In the genomic region with DNA sequence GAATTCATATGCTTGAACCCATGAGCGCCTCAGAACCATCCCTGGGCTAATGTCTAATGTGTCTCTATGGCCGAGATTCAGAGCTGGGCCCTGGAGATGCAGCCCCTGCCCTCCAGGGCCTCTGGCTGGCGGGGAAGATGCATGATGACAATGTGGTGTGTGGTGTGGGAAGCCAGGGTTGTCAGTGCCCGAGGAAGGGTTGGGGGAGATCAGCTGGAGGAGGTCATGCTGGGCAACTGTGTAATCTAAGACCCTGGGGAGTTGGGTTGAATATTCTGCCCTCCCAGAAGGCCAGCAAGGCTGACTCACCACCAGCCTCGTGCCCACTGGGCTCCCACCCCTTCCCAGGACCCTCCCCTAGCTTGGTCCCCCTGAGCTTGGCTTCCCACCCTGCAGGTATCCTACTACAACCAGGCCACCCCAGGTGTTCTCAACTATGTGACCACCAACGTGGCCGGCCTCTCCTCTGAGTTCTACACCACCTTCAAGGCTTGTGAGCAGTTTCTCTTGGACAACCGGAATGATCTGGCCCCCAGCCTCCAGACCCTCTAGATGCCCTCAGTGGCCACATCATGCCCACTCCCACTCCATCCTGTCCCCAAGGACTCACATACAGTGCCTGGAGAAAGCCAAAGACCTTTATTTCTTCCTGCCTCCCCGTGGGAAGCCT, we compare ENCODE assay signal across 19 cellular contexts. TPM values are rescaled to one million over a fixed set of nuclear protein-coding genes. Genes with fewer than 3 reads are reported as not detected.
"Had no signal": no experiment of that assay in that cellular context is flagged by ENCODE, and none has a peak within 500 bp of the region (broad histone marks: within the 10 kb centered on the region; RNA-seq: fewer than 3 reads in every experiment).

No MANE protein-coding gene starts in this region.

- H3K4me3 ChIP-seq: coronary artery, gastrocnemius medialis, heart left ventricle, mucosa of descending colon, suprapubic skin had no signal

- H3K4me2 ChIP-seq: SK-N-SH had no signal

- H3K36me3 ChIP-seq: suprapubic skin had no signal

- H3K27ac ChIP-seq: coronary artery, gastrocnemius medialis, suprapubic skin had no signal

- DNase-seq: activated B cell treated with CpG ODN at 0.5 μM for 24 hours; activated CD4-positive, alpha-beta memory T cell treated with anti-CD3 and anti-CD28 coated beads for 36 hours; activated CD4-positive, alpha-beta T cell treated with anti-CD3 and anti-CD28 coated beads for 4 hours; activated naive CD8-positive, alpha-beta T cell treated with anti-CD3 and anti-CD28 coated beads, Interleukin-2, amount 10 ng/mL, durations not matched to agents 7 days and 5 days; activated T-cell treated with anti-CD3 and anti-CD28 coated beads for 4 hours; effector CD4-positive, alpha-beta T cell; gastrocnemius medialis; kidney glomerular epithelial cell; naive thymus-derived CD8-positive, alpha-beta T cell; retina; SK-N-SH had no signal

- H3K27me3 ChIP-seq: gastrocnemius medialis, suprapubic skin had no signal

- H3K4me1 ChIP-seq: gastrocnemius medialis, suprapubic skin had no signal

- H3K9ac ChIP-seq: SK-N-SH had no signal

- H3K9me3 ChIP-seq: gastrocnemius medialis, heart left ventricle, mucosa of descending colon, SK-N-SH, suprapubic skin had no signal

- ATAC-seq: esophagus mucosa; gastrocnemius medialis; mucosa of descending colon; naive thymus-derived CD8-positive, alpha-beta T cell had no signal

RNA-seq across cellular contexts. Expression of gene FAM151A, which starts 14.6 kb away (rescaled TPM):
- total RNA-seq: activated B cell treated with CpG ODN at 0.5 μM for 24 hours; activated CD4-positive, alpha-beta memory T cell treated with anti-CD3 and anti-CD28 coated beads for 36 hours; activated naive CD8-positive, alpha-beta T cell treated with anti-CD3 and anti-CD28 coated beads, Interleukin-2, amount 10 ng/mL, durations not matched to agents 7 days and 5 days; esophagus mucosa; gastrocnemius medialis; naive thymus-derived CD8-positive, alpha-beta T cell; occipital lobe; posterior vena cava; skeletal muscle tissue had no signal
- polyA plus RNA-seq: naive thymus-derived CD8-positive, alpha-beta T cell; SK-N-SH had no signal

RNA-seq across cellular contexts. Expression of gene MROH7, which starts 32.9 kb away (rescaled TPM):
- total RNA-seq: activated B cell treated with CpG ODN at 0.5 μM for 24 hours had no signal
- polyA plus RNA-seq: naive thymus-derived CD8-positive, alpha-beta T cell had no signal
